Comparison of ENCODE assay signal across 8 cellular contexts in genomic region chr1:27011976-27012563, GRCh38. TPM values are rescaled to one million over a fixed set of nuclear protein-coding genes. Genes with fewer than 3 reads are reported as not detected.
DNase-seq lines count a peak whose midpoint lies in the region; ATAC-seq and TF ChIP-seq lines count a peak whose summit lies in the region.

No MANE protein-coding gene starts in this region.

- no peak overlapping the region for H3K9ac ChIP-seq in SK-N-SH

- H3K79me2 ChIP-seq in SK-N-SH (ENCODE audit: insufficient read depth): 0 out of 2 replicates have a peak, but pooled peaks cover 3% of the 10 kb centered on the region

- H3K27me3 Mint-ChIP-seq in Calu3 (ENCODE audit: unreplicated experiment): no peaks in the 10 kb centered on the region

- H3K36me3 ChIP-seq in SK-N-SH (replicated peaks in 1 of 2; ENCODE audit: control insufficient read depth in 1 of 2, insufficient read depth in 2 of 2, low read length in 1 of 2): no peaks in the 10 kb centered on the region
- H3K36me3 ChIP-seq in psoas muscle (ENCODE audit: insufficient read depth in 1 of 2, low read depth in 1 of 2): no peaks in the 10 kb centered on the region
- no peaks in the 10 kb centered on the region for H3K36me3 ChIP-seq in mucosa of descending colon (ENCODE audit: low read depth)

- no peaks in the 10 kb centered on the region for H3K9me3 Mint-ChIP-seq in Calu3 (ENCODE audit: low read depth, unreplicated experiment)

- TF ChIP-seq RAD21 in SK-N-SH (IDR thresholded peaks at IDR 0.05; ENCODE audit: low read length): no peak

- BruUV-seq in Calu3 (replicated peaks; lab: Mats Ljungman, UMichigan): no TSS peak

- CTCF ChIA-PET in Calu3 (lab: Charles Lee): interaction anchor here (0.6 kb wide), 1 partner anchor 8 kb away, joined by 3 read pairs; no protein-coding TSS in a partner anchor
- CTCF ChIA-PET in SK-N-SH (lab: Yijun Ruan, JAX): interaction anchor here (1.0 to 5.5 kb wide), 3 partner anchors 15 to 34 kb away, joined by 3 to 44 read pairs (median 4); no protein-coding TSS in a partner anchor

- H2AFZ ChIP-seq in SK-N-SH (ENCODE audit: low read depth): peak overlapping the region; percentile 68; the same call in 1 of the 2 replicates

- no peaks in the 10 kb centered on the region for H3K9me2 ChIP-seq in SK-N-SH

- H3K36me3 Mint-ChIP-seq in Calu3 (ENCODE audit: insufficient read depth, unreplicated experiment): peaks cover 45% of the 10 kb centered on the region

- H3K9me3 ChIP-seq in SK-N-SH: no peaks in the 10 kb centered on the region
- no peaks in the 10 kb centered on the region for H3K9me3 ChIP-seq in psoas muscle
- H3K9me3 ChIP-seq in mucosa of descending colon: no peaks in the 10 kb centered on the region

- peak overlapping the region; percentile 38 to 54; a peak in 1 of 4 replicates for H3K4me3 ChIP-seq in SK-N-SH (ENCODE audit: low read depth in 2 of 2, low read length in 1 of 2)
- H3K4me3 ChIP-seq in foreskin fibroblast (ENCODE audit: low read depth in 1 of 2, low read length in 2 of 2): peak overlapping the region; percentile 39 to 40
- peak overlapping the region; percentile 63 for H3K4me3 ChIP-seq in psoas muscle
- H3K4me3 ChIP-seq in mucosa of descending colon: no peak overlapping the region

- H4K20me1 ChIP-seq in SK-N-SH (ENCODE audit: insufficient read depth): no peaks in the 10 kb centered on the region

- WGBS in SK-N-SH (ENCODE audit: low lambda C conversion rate): 83% methylated on average over 22 of the region's 24 CpGs
- 35 to 36% (median 35%) methylated on average over 22 to 24 of the region's 24 CpGs for WGBS in psoas muscle, 3 donors

- TF ChIP-seq CTCF in Calu3 (IDR thresholded peaks at IDR 0.05; ENCODE audit: unreplicated experiment) (no peak), SK-N-SH (IDR thresholded peaks at IDR 0.05) (no peak), foreskin fibroblast (IDR thresholded peaks at IDR 0.05; ENCODE audit: low read depth, low read length) (no peak), psoas muscle (IDR thresholded peaks at IDR 0.05) (no peak), mucosa of descending colon (IDR thresholded peaks at IDR 0.05) (no peak)

- peaks cover 40% of the 10 kb centered on the region for H3K4me1 Mint-ChIP-seq in Calu3 (ENCODE audit: low read depth, unreplicated experiment)

- ATAC-seq in psoas muscle (no peak), mucosa of descending colon (no peak)

- no peaks in the 10 kb centered on the region for H3K27me3 ChIP-seq in SK-N-SH (ENCODE audit: insufficient read depth)
- no peaks in the 10 kb centered on the region for H3K27me3 ChIP-seq in psoas muscle (ENCODE audit: insufficient read depth in 3 of 3, low read length in 2 of 3)

- H3K4me2 ChIP-seq in SK-N-SH: peak overlapping the region; percentile 81

- intact Hi-C loops in Calu3 (cut with micrococcal nuclease; ENCODE audit: unreplicated experiment): no loop called here
- intact Hi-C loops in psoas muscle (cut with DNase I): no loop called here
- intact Hi-C loops in mucosa of descending colon (cut with DNase I, micrococcal nuclease): no loop called here

- H3K27ac Mint-ChIP-seq in Calu3 (ENCODE audit: unreplicated experiment): peak overlapping the region; percentile 58

- H3K4me3 Mint-ChIP-seq in Calu3 (ENCODE audit: low read depth, unreplicated experiment): no peak overlapping the region

- peaks cover 7% of the 10 kb centered on the region for H3F3A ChIP-seq in SK-N-SH (replicated peaks; ENCODE audit: insufficient read depth)

- TF ChIP-seq EP300 in SK-N-SH (IDR thresholded peaks at IDR 0.05; ENCODE audit: borderline replicate concordance in 1 of 2, low read depth in 1 of 2, low read length in 1 of 2): no peak

- H3K27ac ChIP-seq in SK-N-SH (ENCODE audit: low read depth in 2 of 2, low read length in 1 of 2): peak overlapping the region in 1 of 2 experiments; percentile 45; a peak in 1 of 4 replicates
- peak overlapping the region; percentile 50 for H3K27ac ChIP-seq in psoas muscle

- no peak for DNase-seq in Calu3
- no peak for DNase-seq in SK-N-SH
- no peak for DNase-seq in foreskin fibroblast
- DNase-seq in psoas muscle: no peak
- no peak for DNase-seq in MV-4-11 (lab: John Stamatoyannopoulos, UW)
- no peak for DNase-seq in anterior cingulate cortex (lab: John Stamatoyannopoulos, UW)
- DNase-seq in mucosa of descending colon: no peak
- no peak for DNase-seq in DMS79 (lab: John Stamatoyannopoulos, UW)

- H3K4me1 ChIP-seq in SK-N-SH (ENCODE audit: control insufficient read depth in 1 of 2, insufficient read depth in 2 of 2, low read depth in 1 of 2, low read length in 1 of 2): peaks cover 3 to 12% of the 10 kb centered on the region in 2 experiments; a peak in 3 of 4 replicates
- peaks cover 9% of the 10 kb centered on the region for H3K4me1 ChIP-seq in psoas muscle
- peaks cover 16% of the 10 kb centered on the region for H3K4me1 ChIP-seq in mucosa of descending colon (ENCODE audit: low read depth)

- POLR2A ChIA-PET in SK-N-SH (lab: Yijun Ruan, JAX): interaction anchor here (1.2 kb wide), 1 partner anchor 21 kb away, joined by 3 read pairs; no protein-coding TSS in a partner anchor

TF ChIP-seq in SK-N-SH, 30 proteins besides CTCF, POLR2A, EP300 and RAD21:
- TF ChIP-seq POLR2AphosphoS5 (IDR thresholded peaks at IDR 0.05; ENCODE audit: low read depth, low read length): no peak
- TF ChIP-seq YY1 (IDR thresholded peaks at IDR 0.05; ENCODE audit: low read depth): no peak
- no peak for TF ChIP-seq USF2 (IDR thresholded peaks at IDR 0.05; ENCODE audit: borderline replicate concordance, low read depth, low read length)
- TF ChIP-seq SIN3A (IDR thresholded peaks at IDR 0.05; ENCODE audit: borderline replicate concordance, low read depth, low read length): no peak
- TF ChIP-seq MAX (IDR thresholded peaks at IDR 0.05; ENCODE audit: low read depth): no peak
- no peak for TF ChIP-seq NRF1 (IDR thresholded peaks at IDR 0.05; ENCODE audit: low read depth, low read length)
- TF ChIP-seq USF1 (IDR thresholded peaks at IDR 0.05; ENCODE audit: borderline replicate concordance, low read depth): no peak
- no peak for TF ChIP-seq MEF2A (IDR thresholded peaks at IDR 0.05; ENCODE audit: borderline replicate concordance, low read depth)
- no peak for TF ChIP-seq NFIC (IDR thresholded peaks at IDR 0.05; ENCODE audit: borderline replicate concordance)

RNA-seq across cellular contexts. Expression of gene TENT5B, which starts 0.6 kb away (rescaled TPM):
- 0.59 and 1.0 TPM in 2 replicates for total RNA-seq in Calu3 (2022)
- 0.78 and 1.2 TPM in 2 replicates for polyA plus RNA-seq in SK-N-SH (2012; rRNA removed)
- polyA plus RNA-seq in SK-N-SH (2012; cell fraction: cytosol; rRNA removed): 0.71 and 1.2 TPM in 2 replicates
- polyA plus RNA-seq in SK-N-SH (2012; cell fraction: nucleus; rRNA removed): 0.63 and 0.79 TPM in 2 replicates
- total RNA-seq in psoas muscle: 1 to 10 TPM in 3 of 4 donors, under 1 TPM in 1; 0.20 to 2.3 (median 1.7) TPM
- polyA plus RNA-seq in psoas muscle: 1 to 10 TPM in 1 of 3 donors, under 1 TPM in 2; 0.70 to 2.5 (median 0.74) TPM
- 10 to 100 TPM in 1 of 3 donors, 1 to 10 TPM in 1, under 1 TPM in 1; 0.43 to 29.7 (median 5.7) TPM for total RNA-seq in mucosa of descending colon

RNA-seq across cellular contexts. Expression of gene TRNP1, which starts 18.6 kb away (rescaled TPM):
- total RNA-seq in Calu3 (2022): 195 and 277 TPM in 2 replicates
- 8.8 and 11.6 TPM in 2 replicates for polyA plus RNA-seq in SK-N-SH (2012; rRNA removed)
- 8.5 and 11.5 TPM in 2 replicates for polyA plus RNA-seq in SK-N-SH (2012; cell fraction: cytosol; rRNA removed)
- polyA plus RNA-seq in SK-N-SH (2012; cell fraction: nucleus; rRNA removed): 5.7 and 6.1 TPM in 2 replicates
- total RNA-seq in psoas muscle: 1 to 10 TPM in 3 of 4 donors, under 1 TPM in 1; 0.84 to 3.8 (median 1.4) TPM
- 1 to 10 TPM; 1.1 to 1.6 (median 1.6) TPM for polyA plus RNA-seq in psoas muscle
- total RNA-seq in mucosa of descending colon: 10 to 100 TPM in 1 of 3 donors, 1 to 10 TPM in 2; 1.0 to 16.8 (median 3.0) TPM

RNA-seq across cellular contexts. Expression of gene KDF1, which starts 51.8 kb away (rescaled TPM):
- total RNA-seq in Calu3 (2022) (18.9 and 19.4 TPM in 2 replicates), psoas muscle (not detected), mucosa of descending colon (10 to 100 TPM; 10.1 to 27.0 (median 20.4) TPM)
- polyA plus RNA-seq in SK-N-SH (2012; rRNA removed) (not detected in 2 replicates), psoas muscle (under 1 TPM in 1 of 3 donors, not detected in 2; 0.01 TPM)
- polyA plus RNA-seq in SK-N-SH (2012; cell fraction: cytosol; rRNA removed): not detected in 2 replicates
- polyA plus RNA-seq in SK-N-SH (2012; cell fraction: nucleus; rRNA removed): not detected in 2 replicates

Comparison
In these comparisons a context has a peak if more than half of its experiments do, and no peak if none do; other contexts are left out.
1. RNA of gene TRNP1, which starts 18.6 kb away (total RNA-seq): 195 to 277 TPM in Calu3; 1.0 to 16.8 TPM in mucosa of descending colon and 0.84 to 3.8 TPM in psoas muscle; every median in the first group is over 10 times any median in the second.
2. RNA of gene KDF1, which starts 51.8 kb away (total RNA-seq): 10.1 to 27.0 TPM in mucosa of descending colon and 18.9 to 19.4 TPM in Calu3; not detected in psoas muscle; every median in the first group is over 10 times any median in the second.